17 cellular contexts compared by ENCODE assay signal in genomic region chr10:21514101-21514807, GRCh38. TPM values are rescaled to one million over a fixed set of nuclear protein-coding genes. Genes with fewer than 3 reads are reported as not detected.
DNase-seq lines count a peak whose midpoint lies in the region; ATAC-seq and TF ChIP-seq lines count a peak whose summit lies in the region.
"Had no signal": no experiment of that assay in that cellular context is flagged by ENCODE, and none has a peak within 500 bp of the region (broad histone marks: within the 10 kb centered on the region; RNA-seq: fewer than 3 reads in every experiment).

No MANE protein-coding gene starts in this region.

- ATAC-seq in Right ventricle myocardium superior (ENCODE audit: poor library complexity) (no peak), GM18867 (IDR thresholded peaks at IDR 0.05; ENCODE audit: unreplicated experiment) (no peak)
- ATAC-seq: gastrocnemius medialis; naive thymus-derived CD4-positive, alpha-beta T cell had no signal

- H3K27me3 ChIP-seq in left ventricle myocardium inferior (ENCODE audit: low read depth) = peaks cover 5% of the 10 kb centered on the region
- H3K27me3 ChIP-seq in endodermal cell (ENCODE audit: control insufficient read depth, insufficient read depth, low read length, poor library complexity, severe bottlenecking) = no peaks in the 10 kb centered on the region
- no peaks in the 10 kb centered on the region for H3K27me3 ChIP-seq in mesenchymal stem cell (ENCODE audit: control insufficient read depth in 1 of 2, insufficient read depth in 1 of 2, low read length in 2 of 2)

- H3K4me3 ChIP-seq in left ventricle myocardium inferior (peak overlapping the region; percentile 75), endodermal cell (ENCODE audit: low read length) (peak overlapping the region; percentile 92), mesenchymal stem cell (ENCODE audit: insufficient read depth in 1 of 2, low read depth in 1 of 2, low read length in 2 of 2) (no peak overlapping the region)
- H3K4me3 ChIP-seq: gastrocnemius medialis had no signal

- H2AFZ ChIP-seq in mesenchymal stem cell (ENCODE audit: low read depth, low read length) = no peak overlapping the region

- peaks cover 52% of the 10 kb centered on the region for H3K4me1 ChIP-seq in left ventricle myocardium inferior
- no peaks in the 10 kb centered on the region for H3K4me1 ChIP-seq in endodermal cell (ENCODE audit: control insufficient read depth, insufficient read depth, low read length)
- H3K4me1 ChIP-seq in mesenchymal stem cell (ENCODE audit: control insufficient read depth, insufficient read depth, low read depth, low read length) = peaks cover 19% of the 10 kb centered on the region

- no peak overlapping the region for H4K8ac ChIP-seq in mesenchymal stem cell (ENCODE audit: low read length)

- 24% methylated on average over 3 of the region's 6 CpGs; no CpG with 5 or more reads in 1 of the 2 experiments for WGBS in endodermal cell (ENCODE audit: insufficient coverage in 1 of 2, insufficient read length in 1 of 2), 2 experiments
- 0% methylated on average over 2 of the region's 6 CpGs for WGBS in mesenchymal stem cell

- no peak overlapping the region for H3K23ac ChIP-seq in mesenchymal stem cell (ENCODE audit: low read length in 2 of 2)

- DNase-seq in left ventricle myocardium inferior (no peak), Right ventricle myocardium superior (no peak), endodermal cell (no peak), mesenchymal stem cell (no peak), NCI-H774 (lab: John Stamatoyannopoulos, UW) (no peak), Calu3 (no peak)
- DNase-seq in activated naive CD4-positive, alpha-beta T cell treated with anti-CD3 and anti-CD28 coated beads, Interleukin-2, amount 10 ng/mL, durations not matched to agents 7 days and 5 days = no peak
- DNase-seq: activated CD4-positive, alpha-beta T cell treated with anti-CD3 and anti-CD28 coated beads, Interleukin-2, amount 10 ng/mL, durations not matched to agents 24 days and 14 days; activated T-cell treated with anti-CD3 and anti-CD28 coated beads, Interleukin-2, amount 50 U/mL, for 48 hours; gastrocnemius medialis; naive thymus-derived CD4-positive, alpha-beta T cell; NCI-H2029; NCI-H748 treated with DMSO at 0.1 percent for 48 hours; stomach had no signal

- H3K27me3 Mint-ChIP-seq in endodermal cell (ENCODE audit: insufficient read depth) (no peaks in the 10 kb centered on the region), Calu3 (ENCODE audit: unreplicated experiment) (peaks cover 40% of the 10 kb centered on the region)
- peaks cover 97% of the 10 kb centered on the region for H3K27me3 Mint-ChIP-seq in activated naive CD4-positive, alpha-beta T cell treated with anti-CD3 and anti-CD28 coated beads, Interleukin-2, amount 10 ng/mL, durations not matched to agents 7 days and 5 days

- H3K4me2 ChIP-seq in mesenchymal stem cell (ENCODE audit: low read length, poor library complexity, severe bottlenecking) = no peak overlapping the region

- H2AK5ac ChIP-seq in mesenchymal stem cell (ENCODE audit: low read length, severe bottlenecking) = no peak overlapping the region

- no peaks in the 10 kb centered on the region for H3K9me3 Mint-ChIP-seq in endodermal cell
- no peaks in the 10 kb centered on the region for H3K9me3 Mint-ChIP-seq in activated naive CD4-positive, alpha-beta T cell treated with anti-CD3 and anti-CD28 coated beads, Interleukin-2, amount 10 ng/mL, durations not matched to agents 7 days and 5 days
- H3K9me3 Mint-ChIP-seq in Calu3 (ENCODE audit: low read depth, unreplicated experiment) = no peaks in the 10 kb centered on the region
- H3K9me3 Mint-ChIP-seq: activated CD4-positive, alpha-beta T cell treated with anti-CD3 and anti-CD28 coated beads, Interleukin-2, amount 10 ng/mL, durations not matched to agents 24 days and 14 days; dendritic cell treated with granulocyte-macrophage colony-stimulating factor and Interleukin-4, amounts not matched to agents 40 ng/mL and 50 ng/mL, for 4 days had no signal

- H3K27ac Mint-ChIP-seq in endodermal cell (peak overlapping the region; percentile 92), Calu3 (ENCODE audit: unreplicated experiment) (no peak overlapping the region)
- no peak overlapping the region for H3K27ac Mint-ChIP-seq in activated naive CD4-positive, alpha-beta T cell treated with anti-CD3 and anti-CD28 coated beads, Interleukin-2, amount 10 ng/mL, durations not matched to agents 7 days and 5 days
- H3K27ac Mint-ChIP-seq: activated CD4-positive, alpha-beta T cell treated with anti-CD3 and anti-CD28 coated beads, Interleukin-2, amount 10 ng/mL, durations not matched to agents 24 days and 14 days; dendritic cell treated with granulocyte-macrophage colony-stimulating factor and Interleukin-4, amounts not matched to agents 40 ng/mL and 50 ng/mL, for 4 days; naive thymus-derived CD4-positive, alpha-beta T cell had no signal

- H3K4me3 Mint-ChIP-seq in endodermal cell (peak overlapping the region; percentile 82), Calu3 (ENCODE audit: low read depth, unreplicated experiment) (no peak overlapping the region)
- no peak overlapping the region for H3K4me3 Mint-ChIP-seq in activated naive CD4-positive, alpha-beta T cell treated with anti-CD3 and anti-CD28 coated beads, Interleukin-2, amount 10 ng/mL, durations not matched to agents 7 days and 5 days
- H3K4me3 Mint-ChIP-seq: activated CD4-positive, alpha-beta T cell treated with anti-CD3 and anti-CD28 coated beads, Interleukin-2, amount 10 ng/mL, durations not matched to agents 24 days and 14 days; dendritic cell treated with granulocyte-macrophage colony-stimulating factor and Interleukin-4, amounts not matched to agents 40 ng/mL and 50 ng/mL, for 4 days; naive thymus-derived CD4-positive, alpha-beta T cell had no signal

- H3K36me3 ChIP-seq in left ventricle myocardium inferior = no peaks in the 10 kb centered on the region
- peaks cover 10% of the 10 kb centered on the region for H3K36me3 ChIP-seq in endodermal cell (ENCODE audit: control insufficient read depth, insufficient read depth, low read length)
- H3K36me3 ChIP-seq in mesenchymal stem cell (ENCODE audit: control insufficient read depth in 1 of 2, insufficient read depth in 2 of 2, low read depth in 1 of 2, low read length in 2 of 2) = no peaks in the 10 kb centered on the region
- H3K36me3 ChIP-seq: gastrocnemius medialis, stomach had no signal

- H3K79me1 ChIP-seq in mesenchymal stem cell (replicated peaks; ENCODE audit: low read length, poor library complexity, severe bottlenecking) = no peaks in the 10 kb centered on the region

- peaks cover 10% of the 10 kb centered on the region for H3K36me3 Mint-ChIP-seq in endodermal cell (ENCODE audit: low read depth)
- no peaks in the 10 kb centered on the region for H3K36me3 Mint-ChIP-seq in activated naive CD4-positive, alpha-beta T cell treated with anti-CD3 and anti-CD28 coated beads, Interleukin-2, amount 10 ng/mL, durations not matched to agents 7 days and 5 days
- H3K36me3 Mint-ChIP-seq in Calu3 (ENCODE audit: insufficient read depth, unreplicated experiment) = peaks cover 16% of the 10 kb centered on the region
- H3K36me3 Mint-ChIP-seq: naive thymus-derived CD4-positive, alpha-beta T cell had no signal

- no peak overlapping the region for H2BK15ac ChIP-seq in mesenchymal stem cell (ENCODE audit: low read depth, poor library complexity, severe bottlenecking)

- H3K9ac ChIP-seq in endodermal cell (ENCODE audit: extremely low read depth, low read length, poor library complexity, severe bottlenecking) (peak overlapping the region; percentile 88), mesenchymal stem cell (ENCODE audit: low read length) (peak overlapping the region; percentile 54)

- BruUV-seq in Calu3 (replicated peaks; lab: Mats Ljungman, UMichigan) = no TSS peak

- no peak overlapping the region for H2BK12ac ChIP-seq in mesenchymal stem cell (ENCODE audit: low read length in 2 of 2)

- no peak overlapping the region for H2BK120ac ChIP-seq in mesenchymal stem cell (ENCODE audit: low read depth, low read length)

- intact Hi-C loops in left ventricle myocardium inferior (cut with micrococcal nuclease) = loop anchor here (5.0 kb wide), 1 partner anchor 218 kb away; no protein-coding TSS in a partner anchor
- intact Hi-C loops in Right ventricle myocardium superior (cut with DNase I) = no loop called here
- intact Hi-C loops in Calu3 (cut with micrococcal nuclease; ENCODE audit: unreplicated experiment) = no loop called here

- no peak overlapping the region for H3K18ac ChIP-seq in mesenchymal stem cell (ENCODE audit: low read depth in 1 of 2, low read length in 2 of 2)

- H3K4ac ChIP-seq in mesenchymal stem cell (ENCODE audit: low read depth in 1 of 2, low read length in 2 of 2) = no peak overlapping the region

- H2BK5ac ChIP-seq in mesenchymal stem cell (ENCODE audit: low read depth, low read length, poor library complexity, severe bottlenecking) = no peak overlapping the region

- no peaks in the 10 kb centered on the region for H3K9me3 ChIP-seq in left ventricle myocardium inferior (replicated peaks)
- H3K9me3 ChIP-seq in endodermal cell (ENCODE audit: control insufficient read depth, low read length) = no peaks in the 10 kb centered on the region
- H3K9me3 ChIP-seq in mesenchymal stem cell (ENCODE audit: control insufficient read depth, low read length) = no peaks in the 10 kb centered on the region
- H3K9me3 ChIP-seq: gastrocnemius medialis, stomach had no signal

- CTCF ChIA-PET in activated naive CD4-positive, alpha-beta T cell treated with anti-CD3 and anti-CD28 coated beads, Interleukin-2, amount 10 ng/mL, durations not matched to agents 7 days and 5 days (lab: Charles Lee) = interaction anchor here (0.6 kb wide), 1 partner anchor 135 kb away, joined by 3 read pairs; no protein-coding TSS in a partner anchor
- CTCF ChIA-PET in Calu3 (lab: Charles Lee) = interaction anchor here (0.6 kb wide), 1 partner anchor 146 kb away, joined by 3 read pairs; no protein-coding TSS in a partner anchor

- H3K14ac ChIP-seq in mesenchymal stem cell (ENCODE audit: low read length in 2 of 2) = no peak overlapping the region

- no peak overlapping the region for H3K27ac ChIP-seq in left ventricle myocardium inferior (replicated peaks)
- peak overlapping the region; percentile 21 for H3K27ac ChIP-seq in endodermal cell (ENCODE audit: low read depth, low read length)
- no peak overlapping the region for H3K27ac ChIP-seq in mesenchymal stem cell (ENCODE audit: low read length, poor library complexity, severe bottlenecking)
- H3K27ac ChIP-seq: gastrocnemius medialis, RWPE1 had no signal

- H3K4me1 Mint-ChIP-seq in endodermal cell = peaks cover 54% of the 10 kb centered on the region
- peaks cover 25% of the 10 kb centered on the region for H3K4me1 Mint-ChIP-seq in activated naive CD4-positive, alpha-beta T cell treated with anti-CD3 and anti-CD28 coated beads, Interleukin-2, amount 10 ng/mL, durations not matched to agents 7 days and 5 days
- H3K4me1 Mint-ChIP-seq in Calu3 (ENCODE audit: low read depth, unreplicated experiment) = peaks cover 10% of the 10 kb centered on the region

- no peak for TF ChIP-seq CTCF in left ventricle myocardium inferior (IDR thresholded peaks at IDR 0.05; ENCODE audit: borderline replicate concordance)
- TF ChIP-seq CTCF in endodermal cell (conservative IDR thresholded peaks at IDR 0.05) = no peak
- no peak for TF ChIP-seq CTCF in Calu3 (IDR thresholded peaks at IDR 0.05; ENCODE audit: unreplicated experiment)

- no peak overlapping the region for H4K91ac ChIP-seq in mesenchymal stem cell (ENCODE audit: low read length)

RNA-seq across cellular contexts. Expression of gene SKIDA1, which starts 11.2 kb away (rescaled TPM):
- total RNA-seq in left ventricle myocardium inferior = 2.7 TPM
- 3.3 TPM for total RNA-seq in Right ventricle myocardium superior
- total RNA-seq in endodermal cell = 10 to 100 TPM in 1 of 2 donors, 1 to 10 TPM in 1; 6.4 to 12.0 TPM
- polyA plus RNA-seq in endodermal cell (2013, experiment 1 of 2) = 33.0 TPM
- 33.2 TPM for polyA plus RNA-seq in endodermal cell (2013, experiment 2 of 2)
- 1.8 TPM for polyA plus RNA-seq in mesenchymal stem cell (2013, experiment 1 of 2)
- 1.8 TPM for polyA plus RNA-seq in mesenchymal stem cell (2013, experiment 2 of 2)
- 0.40 TPM in 1 of 2 replicates, not detected in the other for total RNA-seq in Calu3 (2022)

RNA-seq across cellular contexts. Expression of gene MLLT10, which starts 19.8 kb away (rescaled TPM):
- 18.7 TPM for total RNA-seq in left ventricle myocardium inferior
- 22.9 TPM for total RNA-seq in Right ventricle myocardium superior
- total RNA-seq in endodermal cell = 10 to 100 TPM; 55.8 to 62.9 TPM
- polyA plus RNA-seq in endodermal cell (2013, experiment 1 of 2) = 48.0 TPM
- polyA plus RNA-seq in endodermal cell (2013, experiment 2 of 2) = 47.7 TPM
- 29.2 TPM for polyA plus RNA-seq in mesenchymal stem cell (2013, experiment 1 of 2)
- polyA plus RNA-seq in mesenchymal stem cell (2013, experiment 2 of 2) = 30.7 TPM
- 32.1 and 34.7 TPM in 2 replicates for total RNA-seq in Calu3 (2022)

Comparison
In these comparisons a context has a peak if more than half of its experiments do, and no peak if none do; other contexts are left out.
1. H3K4me3 ChIP-seq: peak in left ventricle myocardium inferior (single experiment) and endodermal cell (single experiment); none in mesenchymal stem cell (0 of 2).